ENCODE assay signal across 13 cellular contexts in genomic region chr16:17238285-17239028, GRCh38.
DNase-seq lines count a peak whose midpoint lies in the region; ATAC-seq, FAIRE-seq and TF ChIP-seq lines count a peak whose summit lies in the region.
"Had no signal": no experiment of that assay in that cellular context is flagged by ENCODE, and none has a peak within 500 bp of the region (broad histone marks: within the 10 kb centered on the region; RNA-seq: fewer than 3 reads in every experiment).

No MANE protein-coding gene starts in this region.

- POLR2A ChIA-PET in activated CD8-positive, alpha-beta T cell treated with anti-CD3 and anti-CD28 coated beads for 36 hours (lab: Charles Lee), result interaction anchor here (0.5 to 0.9 kb wide), 2 partner anchors 11 to 28 kb away, joined by 3 read pairs; no protein-coding TSS in a partner anchor

- peaks cover 14% of the 10 kb centered on the region for H3K9me3 Mint-ChIP-seq in activated CD4-positive, alpha-beta T cell treated with anti-CD3 and anti-CD28 coated beads, Interleukin-2, amount 10 ng/mL, durations not matched to agents 24 days and 14 days
- peaks cover 3% of the 10 kb centered on the region for H3K9me3 Mint-ChIP-seq in activated CD8-positive, alpha-beta T cell treated with anti-CD3 and anti-CD28 coated beads for 36 hours
- H3K9me3 Mint-ChIP-seq in nephron progenitor cell, result no peaks in the 10 kb centered on the region

- CTCF ChIA-PET in activated CD8-positive, alpha-beta T cell treated with anti-CD3 and anti-CD28 coated beads for 36 hours (lab: Charles Lee), result no interaction called here

- peak; percentile 70 for ATAC-seq in activated CD8-positive, alpha-beta T cell treated with anti-CD3 and anti-CD28 coated beads for 36 hours
- ATAC-seq in HG03378 (IDR thresholded peaks at IDR 0.05; ENCODE audit: unreplicated experiment) (no peak), GM19351 (IDR thresholded peaks at IDR 0.05; ENCODE audit: unreplicated experiment) (no peak)
- ATAC-seq: A549 had no signal

- no peaks in the 10 kb centered on the region for H3K27me3 Mint-ChIP-seq in activated CD4-positive, alpha-beta T cell treated with anti-CD3 and anti-CD28 coated beads, Interleukin-2, amount 10 ng/mL, durations not matched to agents 24 days and 14 days
- no peaks in the 10 kb centered on the region for H3K27me3 Mint-ChIP-seq in activated CD8-positive, alpha-beta T cell treated with anti-CD3 and anti-CD28 coated beads for 36 hours
- no peaks in the 10 kb centered on the region for H3K27me3 Mint-ChIP-seq in nephron progenitor cell (ENCODE audit: low read depth, poor library complexity)

- intact Hi-C loops in activated CD4-positive, alpha-beta T cell treated with anti-CD3 and anti-CD28 coated beads, Interleukin-2, amount 10 ng/mL, durations not matched to agents 24 days and 14 days (cut with micrococcal nuclease), result loop anchor here (1.0 kb wide), 1 partner anchor 35 kb away; no protein-coding TSS in a partner anchor
- intact Hi-C loops in activated CD8-positive, alpha-beta T cell treated with anti-CD3 and anti-CD28 coated beads for 36 hours (cut with micrococcal nuclease), result no loop called here

- peaks cover 31% of the 10 kb centered on the region for H3K36me3 Mint-ChIP-seq in activated CD4-positive, alpha-beta T cell treated with anti-CD3 and anti-CD28 coated beads, Interleukin-2, amount 10 ng/mL, durations not matched to agents 24 days and 14 days (ENCODE audit: low read depth)
- peaks cover 4% of the 10 kb centered on the region for H3K36me3 Mint-ChIP-seq in activated CD8-positive, alpha-beta T cell treated with anti-CD3 and anti-CD28 coated beads for 36 hours (ENCODE audit: low read depth)
- H3K36me3 Mint-ChIP-seq in nephron progenitor cell (ENCODE audit: low read depth), result no peaks in the 10 kb centered on the region

- H3K4me3 Mint-ChIP-seq in activated CD4-positive, alpha-beta T cell treated with anti-CD3 and anti-CD28 coated beads, Interleukin-2, amount 10 ng/mL, durations not matched to agents 24 days and 14 days, result peak overlapping the region; percentile 7
- H3K4me3 Mint-ChIP-seq in activated CD8-positive, alpha-beta T cell treated with anti-CD3 and anti-CD28 coated beads for 36 hours, result no peak overlapping the region
- no peak overlapping the region for H3K4me3 Mint-ChIP-seq in nephron progenitor cell

- no peak for TF ChIP-seq CTCF in activated CD8-positive, alpha-beta T cell treated with anti-CD3 and anti-CD28 coated beads for 36 hours (IDR thresholded peaks at IDR 0.05)
- no peak for TF ChIP-seq CTCF in nephron progenitor cell (IDR thresholded peaks at IDR 0.05)

- FAIRE-seq in GM19239 (lab: Jason Lieb, UNC), result peak; percentile 37
- FAIRE-seq: A549 had no signal

- DNase-seq in activated CD4-positive, alpha-beta T cell treated with anti-CD3 and anti-CD28 coated beads, Interleukin-2, amount 10 ng/mL, durations not matched to agents 24 days and 14 days, result peak; percentile 67
- DNase-seq in activated CD4-positive, alpha-beta T cell treated with anti-CD3 and anti-CD28 coated beads, Interleukin-2, amount 50 U/mL, for 1 hour, result no peak
- DNase-seq in GM19239 (ENCODE audit: insufficient read length, low spot score) (no peak), nephron progenitor cell (no peak)
- peak; percentile 65 for DNase-seq in activated CD8-positive, alpha-beta T cell treated with anti-CD3 and anti-CD28 coated beads for 36 hours
- no peak for DNase-seq in stimulated activated naive CD4-positive, alpha-beta T cell treated with Interleukin-2 at 50 U/mL for 16 hours (lab: John Stamatoyannopoulos, UW)
- DNase-seq: mammary epithelial cell, NCI-H1105 treated with DMSO at 0.1 percent for 48 hours, NCI-H510A treated with DMSO at 0.1 percent for 48 hours, occipital lobe had no signal

- peak overlapping the region; percentile 74 for H3K27ac Mint-ChIP-seq in activated CD4-positive, alpha-beta T cell treated with anti-CD3 and anti-CD28 coated beads, Interleukin-2, amount 10 ng/mL, durations not matched to agents 24 days and 14 days
- H3K27ac Mint-ChIP-seq in activated CD8-positive, alpha-beta T cell treated with anti-CD3 and anti-CD28 coated beads for 36 hours, result peak overlapping the region; percentile 4
- peak overlapping the region; percentile 10 for H3K27ac Mint-ChIP-seq in nephron progenitor cell

- peaks cover 29% of the 10 kb centered on the region for H3K4me1 Mint-ChIP-seq in activated CD4-positive, alpha-beta T cell treated with anti-CD3 and anti-CD28 coated beads, Interleukin-2, amount 10 ng/mL, durations not matched to agents 24 days and 14 days
- peaks cover 30% of the 10 kb centered on the region for H3K4me1 Mint-ChIP-seq in activated CD8-positive, alpha-beta T cell treated with anti-CD3 and anti-CD28 coated beads for 36 hours (ENCODE audit: low read depth)
- H3K4me1 Mint-ChIP-seq in nephron progenitor cell, result no peaks in the 10 kb centered on the region

Comparison
In these comparisons a context has a peak if more than half of its experiments do, and no peak if none do; other contexts are left out.
1. DNase-seq: peak in activated CD4-positive, alpha-beta T cell treated with anti-CD3 and anti-CD28 coated beads, Interleukin-2, amount 10 ng/mL, durations not matched to agents 24 days and 14 days (single experiment) and activated CD8-positive, alpha-beta T cell treated with anti-CD3 and anti-CD28 coated beads for 36 hours (single experiment); none in activated CD4-positive, alpha-beta T cell treated with anti-CD3 and anti-CD28 coated beads, Interleukin-2, amount 50 U/mL, for 1 hour (single experiment), GM19239 (single experiment), nephron progenitor cell (single experiment) and stimulated activated naive CD4-positive, alpha-beta T cell treated with Interleukin-2 at 50 U/mL for 16 hours (single experiment).
2. H3K27ac Mint-ChIP-seq: peak in every context shown above with its lines; median percentile 74 in activated CD4-positive, alpha-beta T cell treated with anti-CD3 and anti-CD28 coated beads, Interleukin-2, amount 10 ng/mL, durations not matched to agents 24 days and 14 days; 10 in nephron progenitor cell; 4 in activated CD8-positive, alpha-beta T cell treated with anti-CD3 and anti-CD28 coated beads for 36 hours.